12 cellular contexts compared by ENCODE assay signal in genomic region chr5:3593771-3594513, GRCh38. TPM values are rescaled to one million over a fixed set of nuclear protein-coding genes. Genes with fewer than 3 reads are reported as not detected.
DNase-seq lines count a peak whose midpoint lies in the region; ATAC-seq and TF ChIP-seq lines count a peak whose summit lies in the region.
"Had no signal": no experiment of that assay in that cellular context is flagged by ENCODE, and none has a peak within 500 bp of the region (broad histone marks: within the 10 kb centered on the region; RNA-seq: fewer than 3 reads in every experiment).

No MANE protein-coding gene starts in this region.

- 11% methylated on average over 25 of the region's 28 CpGs for WGBS in suprapubic skin

- no peak overlapping the region for H3K27ac ChIP-seq in iPS-20b (ENCODE audit: low read length)
- peak overlapping the region; percentile 88 for H3K27ac ChIP-seq in suprapubic skin
- H3K27ac ChIP-seq in dorsolateral prefrontal cortex, result no peak overlapping the region

- H3K4me3 ChIP-seq in iPS-20b (ENCODE audit: low read length) (peak overlapping the region; percentile 61; the same call in 1 of the 2 replicates), suprapubic skin (peak overlapping the region; percentile 60), dorsolateral prefrontal cortex (peak overlapping the region in 22 of 59 donors; percentile 0 to 54 (median 36))

- CTCF ChIA-PET in activated CD8-positive, alpha-beta T cell treated with anti-CD3 and anti-CD28 coated beads, Interleukin-2, amount 10 ng/mL, durations not matched to agents 7 days and 5 days (lab: Charles Lee), result interaction anchor here (1.1 kb wide), 1 partner anchor 9 kb away, joined by 3 read pairs; no protein-coding TSS in a partner anchor
- CTCF ChIA-PET in activated CD8-positive, alpha-beta T cell treated with anti-CD3 and anti-CD28 coated beads for 36 hours (lab: Charles Lee), result interaction anchor here (0.9 kb wide), 1 partner anchor 702 kb away, joined by 5 read pairs; no protein-coding TSS in a partner anchor

- peak overlapping the region; percentile 63 for H3K27ac Mint-ChIP-seq in activated CD8-positive, alpha-beta T cell treated with anti-CD3 and anti-CD28 coated beads, Interleukin-2, amount 10 ng/mL, durations not matched to agents 7 days and 5 days
- H3K27ac Mint-ChIP-seq in activated CD8-positive, alpha-beta T cell treated with anti-CD3 and anti-CD28 coated beads for 36 hours, result no peak overlapping the region
- peak overlapping the region; percentile 28 for H3K27ac Mint-ChIP-seq in activated T-helper 2 cell treated with anti-CD3 and anti-CD28 coated beads, Interferon-gamma antibody, Interleukin-2, Interleukin-4, amounts not matched to agents 10 μg/mL and 5 μg/mL and 100 μg/mL, durations not matched to agents 14 hours and 24 hours and 36 hours
- H3K27ac Mint-ChIP-seq: T-cell had no signal

- no peak for TF ChIP-seq CTCF in activated CD8-positive, alpha-beta T cell treated with anti-CD3 and anti-CD28 coated beads for 36 hours (IDR thresholded peaks at IDR 0.05)
- TF ChIP-seq CTCF in suprapubic skin (IDR thresholded peaks at IDR 0.05) (no peak), dorsolateral prefrontal cortex (IDR thresholded peaks at IDR 0.05 in 54 of 56, conservative IDR thresholded peaks at IDR 0.05 in 2 of 56; ENCODE audit: low read depth in 1 of 56, partially characterized antibody in 56 of 56) (no peak)

- H3K4me1 Mint-ChIP-seq in activated CD8-positive, alpha-beta T cell treated with anti-CD3 and anti-CD28 coated beads, Interleukin-2, amount 10 ng/mL, durations not matched to agents 7 days and 5 days (ENCODE audit: low read depth), result peaks cover 2% of the 10 kb centered on the region
- H3K4me1 Mint-ChIP-seq in activated CD8-positive, alpha-beta T cell treated with anti-CD3 and anti-CD28 coated beads for 36 hours (ENCODE audit: low read depth), result peaks cover 10% of the 10 kb centered on the region
- no peaks in the 10 kb centered on the region for H3K4me1 Mint-ChIP-seq in activated T-helper 2 cell treated with anti-CD3 and anti-CD28 coated beads, Interferon-gamma antibody, Interleukin-2, Interleukin-4, amounts not matched to agents 10 μg/mL and 5 μg/mL and 100 μg/mL, durations not matched to agents 14 hours and 24 hours and 36 hours (ENCODE audit: low read depth)

- DNase-seq in activated CD8-positive, alpha-beta T cell treated with anti-CD3 and anti-CD28 coated beads, Interleukin-2, amount 10 ng/mL, durations not matched to agents 7 days and 5 days, result no peak
- DNase-seq in activated CD8-positive, alpha-beta T cell treated with anti-CD3 and anti-CD28 coated beads for 36 hours, result no peak
- DNase-seq in activated T-helper 2 cell treated with anti-CD3 and anti-CD28 coated beads, Interferon-gamma antibody, Interleukin-2, Interleukin-4, amounts not matched to agents 10 μg/mL and 5 μg/mL and 100 μg/mL, durations not matched to agents 14 hours and 24 hours and 36 hours (ENCODE audit: low spot score), result no peak
- peak in 1 of 2 donors; percentile 75 for DNase-seq in suprapubic skin (ENCODE audit: low spot score in 2 of 2)
- DNase-seq in dorsolateral prefrontal cortex, result no peak
- DNase-seq in midbrain (lab: John Stamatoyannopoulos, UW), result no peak
- DNase-seq in left lobe of liver (ENCODE audit: low spot score), result no peak
- DNase-seq: NCI-H2029 treated with DMSO at 0.1 percent for 48 hours, T-cell had no signal

- POLR2A ChIA-PET in activated CD8-positive, alpha-beta T cell treated with anti-CD3 and anti-CD28 coated beads, Interleukin-2, amount 10 ng/mL, durations not matched to agents 7 days and 5 days (lab: Charles Lee), result no interaction called here
- POLR2A ChIA-PET in activated CD8-positive, alpha-beta T cell treated with anti-CD3 and anti-CD28 coated beads for 36 hours (lab: Charles Lee), result no interaction called here

- TF ChIP-seq POLR2A in suprapubic skin (IDR thresholded peaks at IDR 0.05), result no peak

- no peak for ATAC-seq in activated CD8-positive, alpha-beta T cell treated with anti-CD3 and anti-CD28 coated beads, Interleukin-2, amount 10 ng/mL, durations not matched to agents 7 days and 5 days
- ATAC-seq in activated CD8-positive, alpha-beta T cell treated with anti-CD3 and anti-CD28 coated beads for 36 hours, result no peak
- no peak for ATAC-seq in left lobe of liver
- ATAC-seq: T-cell had no signal

- H3K9me3 ChIP-seq in iPS-20b (ENCODE audit: insufficient read depth, low read depth, low read length) (no peaks in the 10 kb centered on the region), suprapubic skin (no peaks in the 10 kb centered on the region)

- TF ChIP-seq EP300 in suprapubic skin (IDR thresholded peaks at IDR 0.05), result no peak

- peak overlapping the region; percentile 9 for H3K4me3 Mint-ChIP-seq in activated CD8-positive, alpha-beta T cell treated with anti-CD3 and anti-CD28 coated beads, Interleukin-2, amount 10 ng/mL, durations not matched to agents 7 days and 5 days
- H3K4me3 Mint-ChIP-seq in activated CD8-positive, alpha-beta T cell treated with anti-CD3 and anti-CD28 coated beads for 36 hours, result no peak overlapping the region
- H3K4me3 Mint-ChIP-seq in activated T-helper 2 cell treated with anti-CD3 and anti-CD28 coated beads, Interferon-gamma antibody, Interleukin-2, Interleukin-4, amounts not matched to agents 10 μg/mL and 5 μg/mL and 100 μg/mL, durations not matched to agents 14 hours and 24 hours and 36 hours (ENCODE audit: low read depth), result no peak overlapping the region

- no peaks in the 10 kb centered on the region for H3K9me3 Mint-ChIP-seq in activated CD8-positive, alpha-beta T cell treated with anti-CD3 and anti-CD28 coated beads, Interleukin-2, amount 10 ng/mL, durations not matched to agents 7 days and 5 days (ENCODE audit: insufficient read depth)
- H3K9me3 Mint-ChIP-seq in activated CD8-positive, alpha-beta T cell treated with anti-CD3 and anti-CD28 coated beads for 36 hours, result no peaks in the 10 kb centered on the region
- no peaks in the 10 kb centered on the region for H3K9me3 Mint-ChIP-seq in activated T-helper 2 cell treated with anti-CD3 and anti-CD28 coated beads, Interferon-gamma antibody, Interleukin-2, Interleukin-4, amounts not matched to agents 10 μg/mL and 5 μg/mL and 100 μg/mL, durations not matched to agents 14 hours and 24 hours and 36 hours
- H3K9me3 Mint-ChIP-seq: T-cell had no signal

- intact Hi-C loops in activated CD8-positive, alpha-beta T cell treated with anti-CD3 and anti-CD28 coated beads for 36 hours (cut with micrococcal nuclease), result loop anchor here (10.0 kb wide), 1 partner anchor 1719 kb away; no protein-coding TSS in a partner anchor
- intact Hi-C loops in activated T-helper 2 cell treated with anti-CD3 and anti-CD28 coated beads, Interferon-gamma antibody, Interleukin-2, Interleukin-4, amounts not matched to agents 10 μg/mL and 5 μg/mL and 100 μg/mL, durations not matched to agents 14 hours and 24 hours and 36 hours (cut with micrococcal nuclease), result loop anchor here (2.0 to 5.0 kb wide), 3 partner anchors 477 to 1717 kb away; no protein-coding TSS in a partner anchor
- intact Hi-C loops in dorsolateral prefrontal cortex (cut with DNase I), result no loop called here

- H3K27me3 ChIP-seq in iPS-20b (ENCODE audit: insufficient read depth, low read length), result peaks cover 96% of the 10 kb centered on the region
- H3K27me3 ChIP-seq in suprapubic skin, result peaks cover 88% of the 10 kb centered on the region
- peaks cover 27 to 100% (median 97%) of the 10 kb centered on the region in 45 donors for H3K27me3 ChIP-seq in dorsolateral prefrontal cortex

- no peak overlapping the region for H3K9ac ChIP-seq in iPS-20b (ENCODE audit: low read depth, low read length)

- H3K36me3 ChIP-seq in iPS-20b (ENCODE audit: insufficient read depth, low read depth, low read length) (no peaks in the 10 kb centered on the region), suprapubic skin (no peaks in the 10 kb centered on the region)

- peaks cover 15% of the 10 kb centered on the region for H3K36me3 Mint-ChIP-seq in activated CD8-positive, alpha-beta T cell treated with anti-CD3 and anti-CD28 coated beads, Interleukin-2, amount 10 ng/mL, durations not matched to agents 7 days and 5 days (ENCODE audit: low read depth)
- peaks cover 3% of the 10 kb centered on the region for H3K36me3 Mint-ChIP-seq in activated CD8-positive, alpha-beta T cell treated with anti-CD3 and anti-CD28 coated beads for 36 hours (ENCODE audit: low read depth)
- no peaks in the 10 kb centered on the region for H3K36me3 Mint-ChIP-seq in activated T-helper 2 cell treated with anti-CD3 and anti-CD28 coated beads, Interferon-gamma antibody, Interleukin-2, Interleukin-4, amounts not matched to agents 10 μg/mL and 5 μg/mL and 100 μg/mL, durations not matched to agents 14 hours and 24 hours and 36 hours (ENCODE audit: low read depth)
- H3K36me3 Mint-ChIP-seq: T-cell had no signal

- H3K4me1 ChIP-seq in iPS-20b (ENCODE audit: insufficient read depth, low read length), result peaks cover 5% of the 10 kb centered on the region; the same call in 1 of the 2 replicates
- peaks cover 50% of the 10 kb centered on the region for H3K4me1 ChIP-seq in suprapubic skin

- H3K27me3 Mint-ChIP-seq in activated CD8-positive, alpha-beta T cell treated with anti-CD3 and anti-CD28 coated beads, Interleukin-2, amount 10 ng/mL, durations not matched to agents 7 days and 5 days (ENCODE audit: low read depth), result peaks cover 65% of the 10 kb centered on the region
- peaks cover 71% of the 10 kb centered on the region for H3K27me3 Mint-ChIP-seq in activated CD8-positive, alpha-beta T cell treated with anti-CD3 and anti-CD28 coated beads for 36 hours
- H3K27me3 Mint-ChIP-seq in activated T-helper 2 cell treated with anti-CD3 and anti-CD28 coated beads, Interferon-gamma antibody, Interleukin-2, Interleukin-4, amounts not matched to agents 10 μg/mL and 5 μg/mL and 100 μg/mL, durations not matched to agents 14 hours and 24 hours and 36 hours (ENCODE audit: low read depth), result peaks cover 61% of the 10 kb centered on the region

RNA-seq across cellular contexts. Expression of gene IRX1, which starts 1.7 kb away (rescaled TPM):
- total RNA-seq in activated CD8-positive, alpha-beta T cell treated with anti-CD3 and anti-CD28 coated beads, Interleukin-2, amount 10 ng/mL, durations not matched to agents 7 days and 5 days, result not detected
- not detected for total RNA-seq in activated CD8-positive, alpha-beta T cell treated with anti-CD3 and anti-CD28 coated beads for 36 hours
- not detected in 2 replicates for total RNA-seq in activated T-helper 2 cell treated with anti-CD3 and anti-CD28 coated beads, Interferon-gamma antibody, Interleukin-2, Interleukin-4, amounts not matched to agents 10 μg/mL and 5 μg/mL and 100 μg/mL, durations not matched to agents 14 hours and 24 hours and 36 hours
- total RNA-seq in suprapubic skin, result 1 to 10 TPM; 4.2 to 7.9 (median 6.3) TPM
- under 1 TPM in 7 of 120 experiments, not detected in 113; 0.23 to 0.52 (median 0.26) TPM for total RNA-seq in dorsolateral prefrontal cortex
- not detected for total RNA-seq in left lobe of liver
- total RNA-seq: activated CD8-positive, alpha-beta memory T cell treated with anti-CD3 and anti-CD28 coated beads for 36 hours; lung microvascular endothelial cell; T-cell had no signal

Comparison
In these comparisons a context has a peak if more than half of its experiments do, and no peak if none do; other contexts are left out.
1. intact Hi-C loops: an anchor here in activated CD8-positive, alpha-beta T cell treated with anti-CD3 and anti-CD28 coated beads for 36 hours (10.0 kb wide) and activated T-helper 2 cell treated with anti-CD3 and anti-CD28 coated beads, Interferon-gamma antibody, Interleukin-2, Interleukin-4, amounts not matched to agents 10 μg/mL and 5 μg/mL and 100 μg/mL, durations not matched to agents 14 hours and 24 hours and 36 hours (2.0 to 5.0 kb wide); none called in dorsolateral prefrontal cortex.